In the genomic region with DNA sequence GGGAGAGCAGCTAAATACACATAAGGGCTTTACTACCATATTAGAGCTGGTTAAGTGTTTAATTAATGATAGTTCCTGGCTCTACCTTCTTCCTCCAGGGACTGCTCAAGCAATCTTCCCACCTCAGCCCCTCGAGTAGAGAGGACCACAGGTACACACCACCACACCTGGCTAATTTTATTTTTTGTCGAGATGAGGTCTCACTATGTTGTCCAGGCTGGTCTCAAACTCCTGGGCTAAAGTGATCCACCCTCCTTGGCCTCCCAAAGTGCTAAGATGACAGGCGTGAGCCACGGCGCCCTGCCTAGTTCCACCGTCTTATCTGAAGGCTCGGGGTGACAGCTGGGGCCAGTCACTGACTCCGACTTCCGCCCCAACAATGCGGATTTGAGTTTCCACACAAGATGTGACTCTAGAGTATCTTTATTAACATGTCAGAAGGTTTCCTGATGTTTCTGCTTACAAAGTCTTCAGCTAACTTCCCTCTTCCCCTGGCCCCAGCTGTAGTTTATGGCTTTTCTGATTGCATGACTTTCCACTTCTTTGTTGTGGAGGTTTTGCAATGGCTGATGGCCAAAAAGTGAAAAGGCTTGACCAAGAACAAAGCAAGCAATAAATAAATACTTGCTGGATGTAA, we compare ENCODE assay signal across 2 cellular contexts.
TF ChIP-seq lines count a peak whose summit lies in the region.

No MANE protein-coding gene starts in this region.

TF ChIP-seq in liver, 16 proteins besides CTCF, POLR2A, EP300 and RAD21:
- TF ChIP-seq FOXA2 (IDR thresholded peaks at IDR 0.05) (no peak), NR2F2 (IDR thresholded peaks at IDR 0.05) (peak; percentile 83), YY1 (IDR thresholded peaks at IDR 0.05) (no peak), HNF4A (conservative IDR thresholded peaks at IDR 0.05) (no peak), SP1 (IDR thresholded peaks at IDR 0.05) (peak; percentile 26), TAF1 (conservative IDR thresholded peaks at IDR 0.05) (no peak), EGR1 (IDR thresholded peaks at IDR 0.05; ENCODE audit: low read depth in 2 of 2) (no peak)
- TF ChIP-seq, protein P1, sequence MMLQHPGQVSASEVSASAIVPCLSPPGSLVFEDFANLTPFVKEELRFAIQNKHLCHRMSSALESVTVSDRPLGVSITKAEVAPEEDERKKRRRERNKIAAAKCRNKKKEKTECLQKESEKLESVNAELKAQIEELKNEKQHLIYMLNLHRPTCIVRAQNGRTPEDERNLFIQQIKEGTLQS (IDR thresholded peaks at IDR 0.05) = no peak
- TF ChIP-seq, protein P2, sequence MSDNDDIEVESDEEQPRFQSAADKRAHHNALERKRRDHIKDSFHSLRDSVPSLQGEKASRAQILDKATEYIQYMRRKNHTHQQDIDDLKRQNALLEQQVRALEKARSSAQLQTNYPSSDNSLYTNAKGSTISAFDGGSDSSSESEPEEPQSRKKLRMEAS (IDR thresholded peaks at IDR 0.05) = peak; percentile 22
TF ChIP-seq in liver: peak in this region for 3.

TF ChIP-seq in HepG2, 621 proteins besides CTCF, POLR2A, EP300 and RAD21:
- no peak for TF ChIP-seq PCBP1 (IDR thresholded peaks at IDR 0.05; ENCODE audit: borderline replicate concordance, low read depth, low read length)
